ENCODE assay signal across 1 cellular context in the genomic region with DNA sequence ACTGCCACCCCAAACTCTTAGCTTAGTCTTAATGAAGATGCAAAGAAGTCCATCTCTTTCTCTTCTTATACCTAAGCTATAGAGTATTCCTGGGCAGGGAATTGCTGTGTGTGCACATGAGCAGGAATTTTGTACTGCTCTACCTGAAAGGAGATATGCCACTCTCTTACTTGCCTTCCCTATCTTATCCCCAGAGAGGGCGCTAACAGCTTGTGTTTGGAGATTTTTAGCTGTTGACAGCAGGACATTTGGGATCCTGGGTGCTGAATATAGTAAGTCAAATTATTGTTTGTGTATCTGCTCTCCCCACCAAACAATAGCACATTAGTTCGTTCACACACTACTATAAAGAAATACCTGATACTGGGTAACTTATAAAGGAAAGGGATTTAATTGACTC.
TF ChIP-seq lines count a peak whose summit lies in the region.

No MANE protein-coding gene starts in this region.

TF ChIP-seq in H1, 55 proteins besides CTCF, POLR2A, EP300 and RAD21 (continued from another document):
- TF ChIP-seq PHF8 (conservative IDR thresholded peaks at IDR 0.05; ENCODE audit: low read depth, low read length) (no peak), SP2 (IDR thresholded peaks at IDR 0.05; ENCODE audit: low read length) (no peak), RFX5 (IDR thresholded peaks at IDR 0.05; ENCODE audit: borderline replicate concordance, low read depth, low read length) (no peak), TBP (IDR thresholded peaks at IDR 0.05; ENCODE audit: low read depth, low read length) (no peak), BACH1 (IDR thresholded peaks at IDR 0.05; ENCODE audit: low read length) (no peak), HDAC6 (IDR thresholded peaks at IDR 0.05; ENCODE audit: low read depth, low read length) (no peak), CEBPB (IDR thresholded peaks at IDR 0.05; ENCODE audit: low read depth, low read length) (no peak)
- TF ChIP-seq, protein P1, sequence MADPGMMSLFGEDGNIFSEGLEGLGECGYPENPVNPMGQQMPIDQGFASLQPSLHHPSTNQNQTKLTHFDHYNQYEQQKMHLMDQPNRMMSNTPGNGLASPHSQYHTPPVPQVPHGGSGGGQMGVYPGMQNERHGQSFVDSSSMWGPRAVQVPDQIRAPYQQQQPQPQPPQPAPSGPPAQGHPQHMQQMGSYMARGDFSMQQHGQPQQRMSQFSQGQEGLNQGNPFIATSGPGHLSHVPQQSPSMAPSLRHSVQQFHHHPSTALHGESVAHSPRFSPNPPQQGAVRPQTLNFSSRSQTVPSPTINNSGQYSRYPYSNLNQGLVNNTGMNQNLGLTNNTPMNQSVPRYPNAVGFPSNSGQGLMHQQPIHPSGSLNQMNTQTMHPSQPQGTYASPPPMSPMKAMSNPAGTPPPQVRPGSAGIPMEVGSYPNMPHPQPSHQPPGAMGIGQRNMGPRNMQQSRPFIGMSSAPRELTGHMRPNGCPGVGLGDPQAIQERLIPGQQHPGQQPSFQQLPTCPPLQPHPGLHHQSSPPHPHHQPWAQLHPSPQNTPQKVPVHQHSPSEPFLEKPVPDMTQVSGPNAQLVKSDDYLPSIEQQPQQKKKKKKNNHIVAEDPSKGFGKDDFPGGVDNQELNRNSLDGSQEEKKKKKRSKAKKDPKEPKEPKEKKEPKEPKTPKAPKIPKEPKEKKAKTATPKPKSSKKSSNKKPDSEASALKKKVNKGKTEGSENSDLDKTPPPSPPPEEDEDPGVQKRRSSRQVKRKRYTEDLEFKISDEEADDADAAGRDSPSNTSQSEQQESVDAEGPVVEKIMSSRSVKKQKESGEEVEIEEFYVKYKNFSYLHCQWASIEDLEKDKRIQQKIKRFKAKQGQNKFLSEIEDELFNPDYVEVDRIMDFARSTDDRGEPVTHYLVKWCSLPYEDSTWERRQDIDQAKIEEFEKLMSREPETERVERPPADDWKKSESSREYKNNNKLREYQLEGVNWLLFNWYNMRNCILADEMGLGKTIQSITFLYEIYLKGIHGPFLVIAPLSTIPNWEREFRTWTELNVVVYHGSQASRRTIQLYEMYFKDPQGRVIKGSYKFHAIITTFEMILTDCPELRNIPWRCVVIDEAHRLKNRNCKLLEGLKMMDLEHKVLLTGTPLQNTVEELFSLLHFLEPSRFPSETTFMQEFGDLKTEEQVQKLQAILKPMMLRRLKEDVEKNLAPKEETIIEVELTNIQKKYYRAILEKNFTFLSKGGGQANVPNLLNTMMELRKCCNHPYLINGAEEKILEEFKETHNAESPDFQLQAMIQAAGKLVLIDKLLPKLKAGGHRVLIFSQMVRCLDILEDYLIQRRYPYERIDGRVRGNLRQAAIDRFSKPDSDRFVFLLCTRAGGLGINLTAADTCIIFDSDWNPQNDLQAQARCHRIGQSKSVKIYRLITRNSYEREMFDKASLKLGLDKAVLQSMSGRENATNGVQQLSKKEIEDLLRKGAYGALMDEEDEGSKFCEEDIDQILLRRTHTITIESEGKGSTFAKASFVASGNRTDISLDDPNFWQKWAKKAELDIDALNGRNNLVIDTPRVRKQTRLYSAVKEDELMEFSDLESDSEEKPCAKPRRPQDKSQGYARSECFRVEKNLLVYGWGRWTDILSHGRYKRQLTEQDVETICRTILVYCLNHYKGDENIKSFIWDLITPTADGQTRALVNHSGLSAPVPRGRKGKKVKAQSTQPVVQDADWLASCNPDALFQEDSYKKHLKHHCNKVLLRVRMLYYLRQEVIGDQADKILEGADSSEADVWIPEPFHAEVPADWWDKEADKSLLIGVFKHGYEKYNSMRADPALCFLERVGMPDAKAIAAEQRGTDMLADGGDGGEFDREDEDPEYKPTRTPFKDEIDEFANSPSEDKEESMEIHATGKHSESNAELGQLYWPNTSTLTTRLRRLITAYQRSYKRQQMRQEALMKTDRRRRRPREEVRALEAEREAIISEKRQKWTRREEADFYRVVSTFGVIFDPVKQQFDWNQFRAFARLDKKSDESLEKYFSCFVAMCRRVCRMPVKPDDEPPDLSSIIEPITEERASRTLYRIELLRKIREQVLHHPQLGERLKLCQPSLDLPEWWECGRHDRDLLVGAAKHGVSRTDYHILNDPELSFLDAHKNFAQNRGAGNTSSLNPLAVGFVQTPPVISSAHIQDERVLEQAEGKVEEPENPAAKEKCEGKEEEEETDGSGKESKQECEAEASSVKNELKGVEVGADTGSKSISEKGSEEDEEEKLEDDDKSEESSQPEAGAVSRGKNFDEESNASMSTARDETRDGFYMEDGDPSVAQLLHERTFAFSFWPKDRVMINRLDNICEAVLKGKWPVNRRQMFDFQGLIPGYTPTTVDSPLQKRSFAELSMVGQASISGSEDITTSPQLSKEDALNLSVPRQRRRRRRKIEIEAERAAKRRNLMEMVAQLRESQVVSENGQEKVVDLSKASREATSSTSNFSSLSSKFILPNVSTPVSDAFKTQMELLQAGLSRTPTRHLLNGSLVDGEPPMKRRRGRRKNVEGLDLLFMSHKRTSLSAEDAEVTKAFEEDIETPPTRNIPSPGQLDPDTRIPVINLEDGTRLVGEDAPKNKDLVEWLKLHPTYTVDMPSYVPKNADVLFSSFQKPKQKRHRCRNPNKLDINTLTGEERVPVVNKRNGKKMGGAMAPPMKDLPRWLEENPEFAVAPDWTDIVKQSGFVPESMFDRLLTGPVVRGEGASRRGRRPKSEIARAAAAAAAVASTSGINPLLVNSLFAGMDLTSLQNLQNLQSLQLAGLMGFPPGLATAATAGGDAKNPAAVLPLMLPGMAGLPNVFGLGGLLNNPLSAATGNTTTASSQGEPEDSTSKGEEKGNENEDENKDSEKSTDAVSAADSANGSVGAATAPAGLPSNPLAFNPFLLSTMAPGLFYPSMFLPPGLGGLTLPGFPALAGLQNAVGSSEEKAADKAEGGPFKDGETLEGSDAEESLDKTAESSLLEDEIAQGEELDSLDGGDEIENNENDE (IDR thresholded peaks at IDR 0.05; ENCODE audit: insufficient replicate concordance, low read length) = no peak
